8 cellular contexts compared by ENCODE assay signal in genomic region chr2:88874063-88874657, GRCh38.
DNase-seq lines count a peak whose midpoint lies in the region; TF ChIP-seq lines count a peak whose summit lies in the region.

No MANE protein-coding gene starts in this region.

- H3K79me1 ChIP-seq in neuronal stem cell (ENCODE audit: low read depth, low read length), result no peaks in the 10 kb centered on the region

- TF ChIP-seq CTCF in AG04449 (IDR thresholded peaks at IDR 0.05; ENCODE audit: insufficient read depth, low read length, missing control alignments) (peak; percentile 56), GM13976 (IDR thresholded peaks at IDR 0.05; ENCODE audit: borderline replicate concordance, control extremely low read depth, extremely low read depth, insufficient read depth, missing control alignments) (peak; percentile 30), esophagus squamous epithelium (IDR thresholded peaks at IDR 0.05) (peak; percentile 30 to 69 (median 66))

- H3K4me3 Mint-ChIP-seq in activated CD4-positive, alpha-beta memory T cell treated with anti-CD3 and anti-CD28 coated beads, Interleukin-2, amount 10 ng/mL, durations not matched to agents 7 days and 5 days, result no peak overlapping the region

- H3K36me3 Mint-ChIP-seq in activated CD4-positive, alpha-beta memory T cell treated with anti-CD3 and anti-CD28 coated beads, Interleukin-2, amount 10 ng/mL, durations not matched to agents 7 days and 5 days (ENCODE audit: low read depth), result no peaks in the 10 kb centered on the region

- no peak overlapping the region for H3K23ac ChIP-seq in neuronal stem cell (ENCODE audit: low read depth, low read length, poor library complexity)

- CTCF ChIA-PET in AG04449 (lab: Yijun Ruan, JAX), result interaction anchor here (0.7 to 4.9 kb wide), 7 partner anchors 9 to 135 kb away, joined by 3 to 52 read pairs (median 4); no protein-coding TSS in a partner anchor
- CTCF ChIA-PET in activated CD4-positive, alpha-beta memory T cell treated with anti-CD3 and anti-CD28 coated beads, Interleukin-2, amount 10 ng/mL, durations not matched to agents 7 days and 5 days (lab: Charles Lee), result interaction anchor here (0.7 to 5.4 kb wide), 2 partner anchors 8 to 12 kb away, joined by 3 to 29 read pairs; no protein-coding TSS in a partner anchor

- POLR2A ChIA-PET in AG04449 (lab: Yijun Ruan, JAX), result no interaction called here
- POLR2A ChIA-PET in activated CD4-positive, alpha-beta memory T cell treated with anti-CD3 and anti-CD28 coated beads, Interleukin-2, amount 10 ng/mL, durations not matched to agents 7 days and 5 days (lab: Charles Lee), result no interaction called here

- no peak overlapping the region for H3K4me2 ChIP-seq in neuronal stem cell (ENCODE audit: insufficient read depth, low read length, poor library complexity, severe bottlenecking)

- H3K27me3 ChIP-seq in esophagus squamous epithelium (peaks cover 0 to 28% (median 0%) of the 10 kb centered on the region in 4 donors), neuronal stem cell (ENCODE audit: control insufficient read depth in 3 of 3, insufficient read depth in 3 of 3, low read depth in 1 of 3, low read length in 3 of 3) (peaks cover 0 to 3% (median 0%) of the 10 kb centered on the region in 3 experiments)

- H3K36me3 ChIP-seq in esophagus squamous epithelium (no peaks in the 10 kb centered on the region), neuronal stem cell (replicated peaks in 1 of 2; ENCODE audit: control insufficient read depth in 2 of 2, insufficient read depth in 2 of 2, low read length in 2 of 2) (no peaks in the 10 kb centered on the region)

- no peak overlapping the region for H2BK15ac ChIP-seq in neuronal stem cell (ENCODE audit: low read length)

- H3K27me3 Mint-ChIP-seq in activated CD4-positive, alpha-beta memory T cell treated with anti-CD3 and anti-CD28 coated beads, Interleukin-2, amount 10 ng/mL, durations not matched to agents 7 days and 5 days, result peaks cover 31% of the 10 kb centered on the region

- H3K4me1 ChIP-seq in esophagus squamous epithelium, result peaks cover 0 to 3% (median 0%) of the 10 kb centered on the region in 3 donors
- no peaks in the 10 kb centered on the region for H3K4me1 ChIP-seq in neuronal stem cell (ENCODE audit: control insufficient read depth in 2 of 2, insufficient read depth in 1 of 2, low read depth in 1 of 2, low read length in 2 of 2)

- H3K27ac Mint-ChIP-seq in activated CD4-positive, alpha-beta memory T cell treated with anti-CD3 and anti-CD28 coated beads, Interleukin-2, amount 10 ng/mL, durations not matched to agents 7 days and 5 days, result no peak overlapping the region

- H2AK5ac ChIP-seq in neuronal stem cell (ENCODE audit: low read depth, low read length), result no peak overlapping the region

- WGBS in esophagus squamous epithelium, 2 donors, result 25 to 31% methylated on average over 4 of the region's 4 CpGs
- WGBS in neuronal stem cell (ENCODE audit: extremely low coverage in 2 of 2, insufficient read length in 2 of 2, insufficient replicate concordance in 1 of 2), 2 donors, result no CpG with 5 or more reads among the region's 4 CpGs

- H2BK12ac ChIP-seq in neuronal stem cell (ENCODE audit: low read length), result no peak overlapping the region

- H3K27ac ChIP-seq in esophagus squamous epithelium (no peak overlapping the region), neuronal stem cell (replicated peaks; ENCODE audit: low read length) (no peak overlapping the region)

- no peak overlapping the region for H2BK120ac ChIP-seq in neuronal stem cell (ENCODE audit: low read depth, low read length)

- no peak overlapping the region for H3K9ac ChIP-seq in neuronal stem cell (ENCODE audit: low read depth, low read length, poor library complexity)

- intact Hi-C loops in esophagus squamous epithelium (cut with DNase I), result no loop called here

- H4K91ac ChIP-seq in neuronal stem cell (ENCODE audit: low read depth, low read length, poor library complexity), result no peak overlapping the region

- TF ChIP-seq POLR2A in esophagus squamous epithelium (IDR thresholded peaks at IDR 0.05), result no peak

- H2AFZ ChIP-seq in neuronal stem cell (ENCODE audit: low read length), result no peak overlapping the region

- no peaks in the 10 kb centered on the region for H3K9me3 Mint-ChIP-seq in activated CD4-positive, alpha-beta memory T cell treated with anti-CD3 and anti-CD28 coated beads, Interleukin-2, amount 10 ng/mL, durations not matched to agents 7 days and 5 days

- H3K9me3 ChIP-seq in esophagus squamous epithelium (no peaks in the 10 kb centered on the region), neuronal stem cell (replicated peaks in 1 of 2; ENCODE audit: control insufficient read depth in 2 of 2, insufficient read depth in 1 of 2, low read depth in 1 of 2, low read length in 2 of 2) (no peaks in the 10 kb centered on the region)

- no peak overlapping the region for H3K18ac ChIP-seq in neuronal stem cell (ENCODE audit: low read length)

- H3K4ac ChIP-seq in neuronal stem cell (ENCODE audit: low read length), result no peak overlapping the region

- H2BK5ac ChIP-seq in neuronal stem cell (ENCODE audit: low read length), result no peak overlapping the region

- H3K14ac ChIP-seq in neuronal stem cell (ENCODE audit: low read length), result no peak overlapping the region

- DNase-seq in AG04449 (ENCODE audit: low read depth, low spot score) (no peak), GM13976 (ENCODE audit: low spot score) (no peak), NCI-H2227 (lab: John Stamatoyannopoulos, UW; ENCODE audit: unreplicated experiment) (peak; percentile 50), esophagus squamous epithelium (lab: John Stamatoyannopoulos, UW) (no peak), neuronal stem cell (ENCODE audit: low spot score) (peak; percentile 52), NCI-H128 (lab: John Stamatoyannopoulos, UW; ENCODE audit: unreplicated experiment) (no peak), cortex of kidney (lab: John Stamatoyannopoulos, UW) (no peak)
- DNase-seq in activated CD4-positive, alpha-beta memory T cell treated with anti-CD3 and anti-CD28 coated beads, Interleukin-2, amount 10 ng/mL, durations not matched to agents 7 days and 5 days, result peak; percentile 40

- H4K8ac ChIP-seq in neuronal stem cell (ENCODE audit: low read depth, low read length), result no peak overlapping the region

- H3K4me1 Mint-ChIP-seq in activated CD4-positive, alpha-beta memory T cell treated with anti-CD3 and anti-CD28 coated beads, Interleukin-2, amount 10 ng/mL, durations not matched to agents 7 days and 5 days, result no peaks in the 10 kb centered on the region

- in situ Hi-C loops in GM13976 (cut with MboI; ENCODE audit: low sequenced_read_pairs, unreplicated experiment), result no loop called here

- H3K4me3 ChIP-seq in AG04449 (ENCODE audit: low read depth, low read length) (no peak overlapping the region), esophagus squamous epithelium (no peak overlapping the region), neuronal stem cell (ENCODE audit: low read length in 2 of 2) (no peak overlapping the region)

Comparison
In these comparisons a context has a peak if more than half of its experiments do, and no peak if none do; other contexts are left out.
1. DNase-seq: peak in NCI-H2227 (single experiment), activated CD4-positive, alpha-beta memory T cell treated with anti-CD3 and anti-CD28 coated beads, Interleukin-2, amount 10 ng/mL, durations not matched to agents 7 days and 5 days (single experiment) and neuronal stem cell (single experiment); none in AG04449 (single experiment), GM13976 (single experiment), esophagus squamous epithelium (single experiment), NCI-H128 (single experiment) and cortex of kidney (single experiment).
2. Peak in every context shown above with its lines, with median percentiles within 50 percentile points of each other: CTCF ChIP-seq.